In the genomic region with DNA sequence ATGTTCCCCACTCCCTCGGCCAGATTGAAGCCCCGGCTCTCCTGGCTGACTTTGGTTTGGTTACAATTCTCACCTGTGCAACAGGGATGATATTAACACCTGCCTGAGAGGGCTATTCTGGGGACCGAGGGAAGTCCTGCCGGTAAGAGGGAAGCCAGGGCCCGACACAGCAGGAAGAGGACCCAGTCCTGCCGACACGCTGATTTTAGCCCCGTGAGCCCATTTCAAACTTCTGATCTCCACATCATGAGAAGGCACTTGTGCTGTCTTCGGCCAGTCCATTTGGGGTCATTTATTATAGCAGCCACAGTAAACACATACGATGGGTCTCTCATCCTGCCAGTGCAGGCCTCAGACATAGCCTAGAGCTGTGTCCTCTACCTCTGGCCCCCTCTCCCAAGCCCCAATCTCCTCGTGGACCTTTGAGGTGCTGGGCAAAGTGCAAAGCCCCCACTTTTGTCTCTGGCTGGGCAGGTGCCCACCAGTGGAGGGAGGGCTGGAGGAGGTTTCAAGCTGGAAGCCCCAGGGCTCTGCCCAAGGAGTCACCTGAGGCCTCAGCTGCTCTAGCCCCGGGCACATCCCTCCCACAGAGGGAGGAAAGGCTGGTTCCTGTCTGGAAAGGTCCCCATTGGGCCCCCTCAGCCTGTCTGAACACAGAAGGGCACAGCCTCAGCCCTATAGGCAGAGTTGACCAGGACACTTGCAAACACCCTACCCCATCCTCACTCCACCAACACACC, we compare ENCODE assay signal across 18 cellular contexts. TPM values are rescaled to one million over a fixed set of nuclear protein-coding genes. Genes with fewer than 3 reads are reported as not detected.
DNase-seq lines count a peak whose midpoint lies in the region; ATAC-seq and TF ChIP-seq lines count a peak whose summit lies in the region.
"Had no signal": no experiment of that assay in that cellular context is flagged by ENCODE, and none has a peak within 500 bp of the region (broad histone marks: within the 10 kb centered on the region; RNA-seq: fewer than 3 reads in every experiment).

No MANE protein-coding gene starts in this region.

- H3T11ph ChIP-seq in H9 (ENCODE audit: low read length), result no peak overlapping the region

- H3K9ac ChIP-seq in H9 (ENCODE audit: extremely low read depth, insufficient read length, low read length) (no peak overlapping the region), endodermal cell (ENCODE audit: extremely low read depth, low read length, poor library complexity, severe bottlenecking) (no peak overlapping the region)

- H3K4me3 Mint-ChIP-seq in activated naive CD8-positive, alpha-beta T cell treated with anti-CD3 and anti-CD28 coated beads, Interleukin-2, amount 10 ng/mL, durations not matched to agents 7 days and 5 days, result no peak overlapping the region
- H3K4me3 Mint-ChIP-seq in activated naive CD8-positive, alpha-beta T cell treated with anti-CD3 and anti-CD28 coated beads for 36 hours, result no peak overlapping the region
- H3K4me3 Mint-ChIP-seq in H9 (no peak overlapping the region), endodermal cell (no peak overlapping the region)
- H3K4me3 Mint-ChIP-seq: HFFc6 had no signal

- no peak for TF ChIP-seq POLR2A in esophagus muscularis mucosa (IDR thresholded peaks at IDR 0.05; ENCODE audit: low read depth)

- H3K9me3 ChIP-seq in H9 (ENCODE audit: control insufficient read depth, low read depth, low read length) (no peaks in the 10 kb centered on the region), endodermal cell (ENCODE audit: control insufficient read depth, low read length) (no peaks in the 10 kb centered on the region), esophagus muscularis mucosa (peaks cover 0 to 5% (median 0%) of the 10 kb centered on the region in 4 donors)

- no peak for TF ChIP-seq EP300 in esophagus muscularis mucosa (IDR thresholded peaks at IDR 0.05)

- no peak overlapping the region for H3K18ac ChIP-seq in H9 (ENCODE audit: insufficient read length, low read depth, low read length)

- H2BK120ac ChIP-seq in H9 (ENCODE audit: low read depth, low read length, poor library complexity, severe bottlenecking), result no peak overlapping the region

- no peaks in the 10 kb centered on the region for H4K20me1 ChIP-seq in H9 (ENCODE audit: control insufficient read depth, insufficient read depth, insufficient read length)

- H3K27ac ChIP-seq in H9 (ENCODE audit: insufficient read length, low read depth, low read length), result no peak overlapping the region
- no peak overlapping the region for H3K27ac ChIP-seq in endodermal cell (ENCODE audit: low read depth, low read length)
- H3K27ac ChIP-seq in esophagus muscularis mucosa (replicated peaks in 1 of 4), result no peak overlapping the region

- H2AK5ac ChIP-seq in H9 (ENCODE audit: insufficient read length, low read length), result no peak overlapping the region

- TF ChIP-seq CTCF in H9 (conservative IDR thresholded peaks at IDR 0.05) (no peak), endodermal cell (conservative IDR thresholded peaks at IDR 0.05) (no peak), esophagus muscularis mucosa (IDR thresholded peaks at IDR 0.05) (no peak)

- no peak overlapping the region for H3K27ac Mint-ChIP-seq in activated naive CD8-positive, alpha-beta T cell treated with anti-CD3 and anti-CD28 coated beads, Interleukin-2, amount 10 ng/mL, durations not matched to agents 7 days and 5 days
- no peak overlapping the region for H3K27ac Mint-ChIP-seq in activated naive CD8-positive, alpha-beta T cell treated with anti-CD3 and anti-CD28 coated beads for 36 hours
- no peak overlapping the region for H3K27ac Mint-ChIP-seq in H9
- no peak overlapping the region for H3K27ac Mint-ChIP-seq in endodermal cell
- H3K27ac Mint-ChIP-seq: HFFc6 had no signal

- no peaks in the 10 kb centered on the region for H3K23me2 ChIP-seq in H9 (ENCODE audit: insufficient read length, low read depth, low read length, poor library complexity, severe bottlenecking)

- no peaks in the 10 kb centered on the region for H3K79me2 ChIP-seq in H9 (ENCODE audit: insufficient read depth, low read length)

- H3K4me3 ChIP-seq in endodermal cell (ENCODE audit: low read length) (no peak overlapping the region), esophagus muscularis mucosa (no peak overlapping the region)

- H3K4ac ChIP-seq in H9 (ENCODE audit: low read depth, low read length), result no peak overlapping the region

- no peak overlapping the region for H2BK20ac ChIP-seq in H9 (ENCODE audit: low read depth, low read length, poor library complexity, severe bottlenecking)

- H3K36me3 ChIP-seq in endodermal cell (ENCODE audit: control insufficient read depth, insufficient read depth, low read length) (no peaks in the 10 kb centered on the region), esophagus muscularis mucosa (no peaks in the 10 kb centered on the region)

- H3K36me3 Mint-ChIP-seq in activated naive CD8-positive, alpha-beta T cell treated with anti-CD3 and anti-CD28 coated beads, Interleukin-2, amount 10 ng/mL, durations not matched to agents 7 days and 5 days, result no peaks in the 10 kb centered on the region
- H3K36me3 Mint-ChIP-seq in activated naive CD8-positive, alpha-beta T cell treated with anti-CD3 and anti-CD28 coated beads for 36 hours, result no peaks in the 10 kb centered on the region
- H3K36me3 Mint-ChIP-seq in H9 (ENCODE audit: insufficient read depth in 1 of 3, low read depth in 3 of 3), result no peaks in the 10 kb centered on the region; a peak in 2 of 7 replicates
- H3K36me3 Mint-ChIP-seq in endodermal cell (ENCODE audit: low read depth), result no peaks in the 10 kb centered on the region

- H2BK15ac ChIP-seq in H9 (ENCODE audit: low read depth, low read length), result no peak overlapping the region

- no peaks in the 10 kb centered on the region for H3K9me3 Mint-ChIP-seq in activated naive CD8-positive, alpha-beta T cell treated with anti-CD3 and anti-CD28 coated beads, Interleukin-2, amount 10 ng/mL, durations not matched to agents 7 days and 5 days
- H3K9me3 Mint-ChIP-seq in activated naive CD8-positive, alpha-beta T cell treated with anti-CD3 and anti-CD28 coated beads for 36 hours, result no peaks in the 10 kb centered on the region
- H3K9me3 Mint-ChIP-seq in H9 (no peaks in the 10 kb centered on the region), endodermal cell (no peaks in the 10 kb centered on the region)

- ATAC-seq in activated naive CD8-positive, alpha-beta T cell treated with anti-CD3 and anti-CD28 coated beads, Interleukin-2, amount 10 ng/mL, durations not matched to agents 7 days and 5 days (ENCODE audit: low read depth), result no peak
- ATAC-seq in sciatic nerve, result no peak
- ATAC-seq: HepG2, Panc1 had no signal

- no peak overlapping the region for H4K91ac ChIP-seq in H9 (ENCODE audit: insufficient read length, low read depth, low read length)

- no peak overlapping the region for H3K4me2 ChIP-seq in H9 (ENCODE audit: insufficient read depth, insufficient read length, low read length)

- H2BK5ac ChIP-seq in H9 (ENCODE audit: insufficient read length, low read length), result no peak overlapping the region

- H3K14ac ChIP-seq in H9 (ENCODE audit: insufficient read depth, low read length), result no peak overlapping the region

- no peak overlapping the region for H4K5ac ChIP-seq in H9 (ENCODE audit: insufficient read length, low read depth, low read length)

- no CpG with 5 or more reads among the region's 12 CpGs for WGBS in H9 (ENCODE audit: extremely low coverage, insufficient read length, low lambda C conversion rate)
- 90 to 96% methylated on average over 8 to 12 of the region's 12 CpGs for WGBS in endodermal cell (ENCODE audit: insufficient coverage in 1 of 2, insufficient read length in 1 of 2), 2 experiments
- WGBS in esophagus muscularis mucosa, result 80% methylated on average over 12 of the region's 12 CpGs

- H3K23ac ChIP-seq in H9 (ENCODE audit: insufficient read length, low read depth, low read length), result no peak overlapping the region

- H3K27me3 Mint-ChIP-seq in activated naive CD8-positive, alpha-beta T cell treated with anti-CD3 and anti-CD28 coated beads, Interleukin-2, amount 10 ng/mL, durations not matched to agents 7 days and 5 days, result peaks cover 2% of the 10 kb centered on the region
- peaks cover 11% of the 10 kb centered on the region for H3K27me3 Mint-ChIP-seq in activated naive CD8-positive, alpha-beta T cell treated with anti-CD3 and anti-CD28 coated beads for 36 hours
- H3K27me3 Mint-ChIP-seq in H9 (ENCODE audit: low read depth), result peaks cover 16% of the 10 kb centered on the region
- H3K27me3 Mint-ChIP-seq in endodermal cell (ENCODE audit: insufficient read depth), result peaks cover 1% of the 10 kb centered on the region

- H3K79me1 ChIP-seq in H9 (ENCODE audit: insufficient read depth, low read depth, low read length, poor library complexity, severe bottlenecking), result no peaks in the 10 kb centered on the region

- H3K4me1 ChIP-seq in H9 (ENCODE audit: insufficient read depth, low read length), result no peaks in the 10 kb centered on the region
- H3K4me1 ChIP-seq in endodermal cell (ENCODE audit: control insufficient read depth, insufficient read depth, low read length), result no peaks in the 10 kb centered on the region
- no peaks in the 10 kb centered on the region for H3K4me1 ChIP-seq in esophagus muscularis mucosa

- H3K27me3 ChIP-seq in H9 (ENCODE audit: insufficient read depth, low read length) (no peaks in the 10 kb centered on the region), endodermal cell (ENCODE audit: control insufficient read depth, insufficient read depth, low read length, poor library complexity, severe bottlenecking) (no peaks in the 10 kb centered on the region), esophagus muscularis mucosa (peaks cover 0 to 43% (median 0%) of the 10 kb centered on the region in 4 donors)

- H4K8ac ChIP-seq in H9 (replicated peaks; ENCODE audit: insufficient read length, low read depth, low read length), result no peak overlapping the region

- H2AFZ ChIP-seq in H9 (ENCODE audit: low read length), result no peak overlapping the region

- DNase-seq in activated naive CD8-positive, alpha-beta T cell treated with anti-CD3 and anti-CD28 coated beads, Interleukin-2, amount 10 ng/mL, durations not matched to agents 7 days and 5 days, result peak; percentile 14
- DNase-seq in activated naive CD8-positive, alpha-beta T cell treated with anti-CD3 and anti-CD28 coated beads for 36 hours, result no peak
- DNase-seq in H9 (peak; percentile 21), endodermal cell (peak; percentile 41), sciatic nerve (ENCODE audit: low spot score) (peak; percentile 23), NCI-H69 (lab: John Stamatoyannopoulos, UW) (no peak), SIG-M5 treated with dmso at 0.1 percent for 504 hours (lab: John Stamatoyannopoulos, UW; ENCODE audit: unreplicated experiment) (no peak), esophagus muscularis mucosa (ENCODE audit: extremely low spot score) (no peak)
- DNase-seq: C1 segment of cervical spinal cord, DMS79, HFFc6, KBM-7, NCI-H1105, NCI-H2081, NCI-H446 treated with DMSO at 0.1 percent for 48 hours had no signal

- H2BK12ac ChIP-seq in H9 (ENCODE audit: insufficient read length, low read depth, low read length), result no peak overlapping the region

- H3K4me1 Mint-ChIP-seq in activated naive CD8-positive, alpha-beta T cell treated with anti-CD3 and anti-CD28 coated beads, Interleukin-2, amount 10 ng/mL, durations not matched to agents 7 days and 5 days, result no peaks in the 10 kb centered on the region
- no peaks in the 10 kb centered on the region for H3K4me1 Mint-ChIP-seq in activated naive CD8-positive, alpha-beta T cell treated with anti-CD3 and anti-CD28 coated beads for 36 hours
- H3K4me1 Mint-ChIP-seq in H9 (peaks cover 4% of the 10 kb centered on the region in 2 experiments; a peak in 3 of 4 replicates), endodermal cell (peaks cover 2% of the 10 kb centered on the region)

- POLR2A ChIA-PET in activated naive CD8-positive, alpha-beta T cell treated with anti-CD3 and anti-CD28 coated beads, Interleukin-2, amount 10 ng/mL, durations not matched to agents 7 days and 5 days (lab: Charles Lee), result no interaction called here

- no peak overlapping the region for H3K56ac ChIP-seq in H9 (ENCODE audit: insufficient read length, low read depth, low read length)

- intact Hi-C loops in sciatic nerve (cut with DNase I) (no loop called here), esophagus muscularis mucosa (cut with DNase I) (no loop called here)

RNA-seq across cellular contexts. Expression of a gene that starts 59.1 kb away (rescaled TPM):
- total RNA-seq in activated naive CD8-positive, alpha-beta T cell treated with anti-CD3 and anti-CD28 coated beads, Interleukin-2, amount 10 ng/mL, durations not matched to agents 7 days and 5 days, result not detected
- total RNA-seq in activated naive CD8-positive, alpha-beta T cell treated with anti-CD3 and anti-CD28 coated beads for 36 hours, result not detected
- total RNA-seq in H9 (2021), result not detected in 2 replicates
- total RNA-seq in endodermal cell, result not detected
- polyA plus RNA-seq in endodermal cell (2013, experiment 1 of 2), result 0.39 TPM
- 0.41 TPM for polyA plus RNA-seq in endodermal cell (2013, experiment 2 of 2)
- not detected for total RNA-seq in sciatic nerve
- not detected for total RNA-seq in esophagus muscularis mucosa
- total RNA-seq: H1, HepG2, HFFc6 had no signal
- polyA plus RNA-seq: H1, HepG2 had no signal

Comparison
In these comparisons a context has a peak if more than half of its experiments do, and no peak if none do; other contexts are left out.
1. DNase-seq: peak in activated naive CD8-positive, alpha-beta T cell treated with anti-CD3 and anti-CD28 coated beads, Interleukin-2, amount 10 ng/mL, durations not matched to agents 7 days and 5 days (single experiment), H9 (single experiment), endodermal cell (single experiment) and sciatic nerve (single experiment); none in activated naive CD8-positive, alpha-beta T cell treated with anti-CD3 and anti-CD28 coated beads for 36 hours (single experiment), NCI-H69 (single experiment), SIG-M5 treated with dmso at 0.1 percent for 504 hours (single experiment) and esophagus muscularis mucosa (single experiment).